Comparison of ENCODE assay signal across 8 cellular contexts in the genomic region with DNA sequence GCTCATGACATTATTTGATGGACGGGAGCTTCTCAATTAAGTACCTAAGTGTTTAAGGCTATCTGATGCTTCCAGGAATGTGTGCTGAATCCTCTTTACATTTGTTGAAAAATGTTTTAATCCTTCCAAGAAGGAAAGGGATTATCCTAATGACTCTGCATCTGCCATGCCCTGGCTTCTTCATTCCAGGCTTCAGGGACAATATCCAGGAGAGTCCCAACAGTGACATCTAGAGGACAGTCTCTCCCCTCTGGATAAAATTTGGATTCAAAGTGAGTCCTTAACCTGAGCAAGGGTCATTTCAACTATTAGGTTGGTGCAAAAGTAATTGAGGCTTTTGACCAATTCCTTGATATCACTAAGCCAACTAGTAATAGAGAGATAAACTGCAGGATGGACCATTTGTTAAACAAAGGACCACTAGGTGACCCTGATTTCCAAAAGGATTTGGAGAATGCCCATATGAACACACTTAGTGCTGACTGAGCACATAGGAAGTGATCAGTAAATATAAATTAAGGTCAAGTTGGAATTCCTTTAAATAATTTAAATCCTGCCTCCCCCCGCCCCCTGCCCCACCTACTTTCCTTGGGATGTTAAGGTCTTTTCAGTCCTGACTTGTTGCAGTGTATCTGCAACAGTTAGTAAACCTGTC. TPM values are rescaled to one million over a fixed set of nuclear protein-coding genes. Genes with fewer than 3 reads are reported as not detected.
A peak's percentile ranks its signal among the peaks of the same experiment; 100 is the strongest.
DNase-seq lines count a peak whose midpoint lies in the region; ATAC-seq and TF ChIP-seq lines count a peak whose summit lies in the region.

No MANE protein-coding gene starts in this region.

- no peaks in the 10 kb centered on the region for H3K79me2 ChIP-seq in DOHH2 (ENCODE audit: control insufficient read depth, low read length)
- H3K79me2 ChIP-seq in SK-N-SH (ENCODE audit: insufficient read depth) = no peaks in the 10 kb centered on the region
- H3K79me2 ChIP-seq in trophoblast cell (ENCODE audit: control insufficient read depth, insufficient read depth, low read length, poor library complexity) = peaks cover 10% of the 10 kb centered on the region

- no peak overlapping the region for H3K18ac ChIP-seq in trophoblast cell (ENCODE audit: low read length)

- H3K4me2 ChIP-seq in DOHH2 (ENCODE audit: low read length) (no peak overlapping the region), SK-N-SH (no peak overlapping the region), trophoblast cell (ENCODE audit: low read length) (no peak overlapping the region)

- no peak overlapping the region for H3K23ac ChIP-seq in trophoblast cell (ENCODE audit: low read length)

- H2AFZ ChIP-seq in SK-N-SH (ENCODE audit: low read depth) (no peak overlapping the region), trophoblast cell (ENCODE audit: insufficient read depth, low read length, poor library complexity) (no peak overlapping the region)

- DNase-seq in LoVo (ENCODE audit: low spot score) (peak; percentile 74), SK-N-SH (peak; percentile 57), fibroblast of pulmonary artery (ENCODE audit: low read depth) (peak; percentile 67), trophoblast cell (peak in 1 of 2 donors; percentile 79)
- DNase-seq in activated CD4-positive, CD25-positive, alpha-beta regulatory T cell (lab: John Stamatoyannopoulos, UW) = no peak

- H3K14ac ChIP-seq in trophoblast cell (ENCODE audit: low read length) = no peak overlapping the region

- H3K27ac ChIP-seq in DOHH2 (ENCODE audit: low read depth, low read length) = no peak overlapping the region
- H3K27ac ChIP-seq in SK-N-SH (ENCODE audit: low read depth in 2 of 2, low read length in 1 of 2) = no peak overlapping the region
- H3K27ac ChIP-seq in trophoblast cell (ENCODE audit: low read depth, low read length) = no peak overlapping the region

- no peak for TF ChIP-seq EP300 in SK-N-SH (IDR thresholded peaks at IDR 0.05; ENCODE audit: borderline replicate concordance in 1 of 2, low read depth in 1 of 2, low read length in 1 of 2)

- no peak overlapping the region for H3K9ac ChIP-seq in SK-N-SH
- H3K9ac ChIP-seq in trophoblast cell (ENCODE audit: low read length) = no peak overlapping the region

- POLR2A ChIA-PET in SK-N-SH (lab: Yijun Ruan, JAX) = no interaction called here

- no peak overlapping the region for H4K91ac ChIP-seq in trophoblast cell (ENCODE audit: low read depth, low read length)

- H2BK5ac ChIP-seq in trophoblast cell (ENCODE audit: low read depth, low read length, poor library complexity) = no peak overlapping the region

- 41% methylated on average over 2 of the region's 2 CpGs for WGBS in SK-N-SH (ENCODE audit: low lambda C conversion rate)
- no CpG with 5 or more reads among the region's 2 CpGs for WGBS in trophoblast cell (ENCODE audit: extremely low coverage, insufficient coverage, insufficient read length)

- no peak overlapping the region for H3K4me3 ChIP-seq in DOHH2 (ENCODE audit: low read length)
- H3K4me3 ChIP-seq in SK-N-SH (ENCODE audit: low read depth in 2 of 2, low read length in 1 of 2) = no peak overlapping the region
- H3K4me3 ChIP-seq in fibroblast of pulmonary artery (replicated peaks; ENCODE audit: low read depth, low read length) = no peak overlapping the region
- H3K4me3 ChIP-seq in trophoblast cell (ENCODE audit: low read depth, low read length) = no peak overlapping the region

- no peak overlapping the region for H4K8ac ChIP-seq in trophoblast cell (ENCODE audit: low read depth, low read length)

- H3K36me3 ChIP-seq in DOHH2 (ENCODE audit: control insufficient read depth, low read length) = peaks cover 25% of the 10 kb centered on the region
- H3K36me3 ChIP-seq in SK-N-SH (replicated peaks in 1 of 2; ENCODE audit: control insufficient read depth in 1 of 2, insufficient read depth in 2 of 2, low read length in 1 of 2) = no peaks in the 10 kb centered on the region
- H3K36me3 ChIP-seq in trophoblast cell (ENCODE audit: control insufficient read depth in 1 of 2, insufficient read depth in 2 of 2, low read length in 2 of 2) = no peaks in the 10 kb centered on the region

- peak overlapping the region; percentile 84 for H2BK120ac ChIP-seq in trophoblast cell (ENCODE audit: insufficient read depth, low read length, poor library complexity)

- peaks cover 54% of the 10 kb centered on the region for H3K4me1 ChIP-seq in DOHH2 (ENCODE audit: control insufficient read depth, low read length)
- H3K4me1 ChIP-seq in SK-N-SH (ENCODE audit: control insufficient read depth in 1 of 2, insufficient read depth in 2 of 2, low read depth in 1 of 2, low read length in 1 of 2) = peaks cover 7 to 33% of the 10 kb centered on the region in 2 experiments
- peaks cover 29 to 42% of the 10 kb centered on the region in 2 experiments for H3K4me1 ChIP-seq in trophoblast cell (ENCODE audit: control insufficient read depth in 1 of 2, insufficient read depth in 2 of 2, low read length in 2 of 2)

- H3K4ac ChIP-seq in trophoblast cell (ENCODE audit: low read depth, low read length) = no peak overlapping the region

- H3F3A ChIP-seq in DOHH2 (ENCODE audit: control insufficient read depth, insufficient read depth) (0 out of 2 replicates have a peak, but pooled peaks cover 5% of the 10 kb centered on the region), SK-N-SH (replicated peaks; ENCODE audit: insufficient read depth) (no peaks in the 10 kb centered on the region)

- CTCF ChIA-PET in SK-N-SH (lab: Yijun Ruan, JAX) = interaction anchor here (0.5 to 5.0 kb wide), 39 partner anchors 9 to 648 kb away, joined by 3 to 42 read pairs (median 4); a partner anchor contains a TSS

- H4K20me1 ChIP-seq in DOHH2 (ENCODE audit: control insufficient read depth, insufficient read depth, low read depth, low read length) (no peaks in the 10 kb centered on the region), SK-N-SH (ENCODE audit: insufficient read depth) (no peaks in the 10 kb centered on the region)

- H3K27me3 ChIP-seq in DOHH2 (ENCODE audit: control insufficient read depth, low read length) = no peaks in the 10 kb centered on the region
- no peaks in the 10 kb centered on the region; the same call in 1 of the 2 replicates for H3K27me3 ChIP-seq in SK-N-SH (ENCODE audit: insufficient read depth)
- H3K27me3 ChIP-seq in trophoblast cell (ENCODE audit: insufficient read depth, low read length) = no peaks in the 10 kb centered on the region

- TF ChIP-seq RAD21 in SK-N-SH (IDR thresholded peaks at IDR 0.05; ENCODE audit: low read length) = peak; percentile 83

- TF ChIP-seq CTCF in DOHH2 (IDR thresholded peaks at IDR 0.05; ENCODE audit: low read depth, low read length, poor library complexity, severe bottlenecking) (peak; percentile 73), SK-N-SH (IDR thresholded peaks at IDR 0.05) (peak; percentile 86), fibroblast of pulmonary artery (IDR thresholded peaks at IDR 0.05; ENCODE audit: low read length, missing control alignments) (peak; percentile 87)

- H2AK5ac ChIP-seq in trophoblast cell (ENCODE audit: low read length) = no peak overlapping the region

- H3K9me3 ChIP-seq in DOHH2 (ENCODE audit: control insufficient read depth, insufficient read depth, low read length) = no peaks in the 10 kb centered on the region
- no peaks in the 10 kb centered on the region for H3K9me3 ChIP-seq in SK-N-SH
- no peaks in the 10 kb centered on the region for H3K9me3 ChIP-seq in trophoblast cell (ENCODE audit: insufficient read depth, low read depth, low read length)

- H2BK12ac ChIP-seq in trophoblast cell (ENCODE audit: low read length) = no peak overlapping the region

- H3K79me1 ChIP-seq in trophoblast cell (ENCODE audit: low read length) = peaks cover 52% of the 10 kb centered on the region

- ATAC-seq in GM21367 (IDR thresholded peaks at IDR 0.05; ENCODE audit: unreplicated experiment) (no peak), HG03108 (IDR thresholded peaks at IDR 0.05; ENCODE audit: unreplicated experiment) (no peak)

- no peak overlapping the region for H4K12ac ChIP-seq in trophoblast cell (ENCODE audit: low read depth, low read length)

- H3K9me2 ChIP-seq in DOHH2 (replicated peaks; ENCODE audit: control insufficient read depth, low read length) (no peaks in the 10 kb centered on the region), SK-N-SH (no peaks in the 10 kb centered on the region)

TF ChIP-seq in SK-N-SH, 30 proteins besides CTCF, POLR2A, EP300 and RAD21:
- TF ChIP-seq, protein P1, sequence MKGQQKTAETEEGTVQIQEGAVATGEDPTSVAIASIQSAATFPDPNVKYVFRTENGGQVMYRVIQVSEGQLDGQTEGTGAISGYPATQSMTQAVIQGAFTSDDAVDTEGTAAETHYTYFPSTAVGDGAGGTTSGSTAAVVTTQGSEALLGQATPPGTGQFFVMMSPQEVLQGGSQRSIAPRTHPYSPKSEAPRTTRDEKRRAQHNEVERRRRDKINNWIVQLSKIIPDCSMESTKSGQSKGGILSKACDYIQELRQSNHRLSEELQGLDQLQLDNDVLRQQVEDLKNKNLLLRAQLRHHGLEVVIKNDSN (IDR thresholded peaks at IDR 0.05; ENCODE audit: borderline replicate concordance, low read depth) = no peak
- no peak for TF ChIP-seq SIN3A (IDR thresholded peaks at IDR 0.05; ENCODE audit: borderline replicate concordance, low read depth, low read length)
- TF ChIP-seq GABPA (IDR thresholded peaks at IDR 0.05; ENCODE audit: low read depth) = no peak
- no peak for TF ChIP-seq RXRA (IDR thresholded peaks at IDR 0.05; ENCODE audit: borderline replicate concordance, low read depth)
- peak; percentile 76 for TF ChIP-seq SMC3 (IDR thresholded peaks at IDR 0.05; ENCODE audit: low read depth, low read length)
- no peak for TF ChIP-seq MXI1 (IDR thresholded peaks at IDR 0.05; ENCODE audit: low read depth, low read length)
- no peak for TF ChIP-seq GATA2 (CRISPR knock-in tag; IDR thresholded peaks at IDR 0.05)
TF ChIP-seq in SK-N-SH: peak in this region for 1.

RNA-seq across cellular contexts. Expression of a gene that starts 19.1 kb away (rescaled TPM):
- polyA plus RNA-seq in SK-N-SH (2012; rRNA removed) = not detected in 2 replicates
- polyA plus RNA-seq in SK-N-SH (2012; cell fraction: cytosol; rRNA removed) = not detected in 2 replicates
- polyA plus RNA-seq in SK-N-SH (2012; cell fraction: nucleus; rRNA removed) = not detected in 2 replicates
- polyA plus RNA-seq in trophoblast cell (2013) = 1.1 and 1.8 TPM in 2 replicates

Comparison
In these comparisons a context has a peak if more than half of its experiments do, and no peak if none do; other contexts are left out.
1. DNase-seq: peak in LoVo (single experiment), SK-N-SH (single experiment) and fibroblast of pulmonary artery (single experiment); none in activated CD4-positive, CD25-positive, alpha-beta regulatory T cell (0 of 4).
2. Peak in every context shown above with its lines, with median percentiles within 50 percentile points of each other: CTCF ChIP-seq.